ENCODE assay signal across 24 cellular contexts in genomic region chr2:52704251-52704650, GRCh38.
"Had no signal": no experiment of that assay in that cellular context is flagged by ENCODE, and none has a peak within 500 bp of the region (broad histone marks: within the 10 kb centered on the region; RNA-seq: fewer than 3 reads in every experiment).

No MANE protein-coding gene starts in this region.

- H3K27me3 ChIP-seq: colonic mucosa, esophagus squamous epithelium, gastrocnemius medialis, heart right ventricle, left lung had no signal

- H3K9me3 Mint-ChIP-seq: endodermal cell had no signal

- H3K9me3 ChIP-seq: colonic mucosa, esophagus squamous epithelium, gastrocnemius medialis, heart right ventricle, left lung, lower lobe of right lung had no signal

- H3K27ac ChIP-seq: colonic mucosa, epithelial cell of prostate, esophagus squamous epithelium, gastrocnemius medialis, heart right ventricle, left lung, lower lobe of right lung had no signal

- H3K36me3 ChIP-seq: colonic mucosa, esophagus squamous epithelium, gastrocnemius medialis, heart right ventricle, left lung, lower lobe of right lung had no signal

- H3K36me3 Mint-ChIP-seq: mesothelial cell of epicardium had no signal

- H3K27me3 Mint-ChIP-seq: dendritic cell treated with granulocyte-macrophage colony-stimulating factor and Interleukin-4, amounts not matched to agents 40 ng/mL and 50 ng/mL, for 4 days; effector memory CD8-positive, alpha-beta T cell had no signal

- DNase-seq: colonic mucosa; cortex of kidney; effector CD8-positive, alpha-beta T cell; effector memory CD8-positive, alpha-beta T cell; endodermal cell; erythroblast; esophagus squamous epithelium; foreskin fibroblast; foreskin melanocyte; gastrocnemius medialis; glutamatergic neuron; head of caudate nucleus; heart right ventricle; hippocampal formation; left cardiac atrium; left lung; left ventricle myocardium superior; lower lobe of right lung; mesenchymal stem cell; mucosa of descending colon had no signal

- H3K4me3 Mint-ChIP-seq: dendritic cell treated with granulocyte-macrophage colony-stimulating factor and Interleukin-4, amounts not matched to agents 40 ng/mL and 50 ng/mL, for 4 days; effector memory CD8-positive, alpha-beta T cell; endodermal cell; mesothelial cell of epicardium had no signal

- ATAC-seq: effector memory CD8-positive, alpha-beta T cell; esophagus mucosa; gastrocnemius medialis; heart right ventricle; left cardiac atrium; left lung; left ventricle myocardium superior; lower lobe of right lung; mucosa of descending colon had no signal

- H3K27ac Mint-ChIP-seq: dendritic cell treated with granulocyte-macrophage colony-stimulating factor and Interleukin-4, amounts not matched to agents 40 ng/mL and 50 ng/mL, for 4 days; effector memory CD8-positive, alpha-beta T cell; endodermal cell; mesothelial cell of epicardium had no signal

- H3K4me1 ChIP-seq: colonic mucosa, esophagus squamous epithelium, gastrocnemius medialis, heart right ventricle, left lung, lower lobe of right lung had no signal

- H3K4me3 ChIP-seq: colonic mucosa, esophagus squamous epithelium, gastrocnemius medialis, heart right ventricle, left lung, lower lobe of right lung, mucosa of descending colon had no signal

- H3K4me1 Mint-ChIP-seq: endodermal cell, mesothelial cell of epicardium had no signal
